ENCODE assay signal across 2 cellular contexts in genomic region chrX:22690116-22690515, GRCh38.
TF ChIP-seq lines count a peak whose summit lies in the region.

No MANE protein-coding gene starts in this region.

TF ChIP-seq in A549, 52 proteins besides CTCF, POLR2A, EP300 and RAD21 (continued from another document):
- TF ChIP-seq ELK1 (IDR thresholded peaks at IDR 0.05; ENCODE audit: low read depth, low read length) (no peak), FOSL2 (IDR thresholded peaks at IDR 0.05) (no peak), FOSL2 (CRISPR knock-in tag; IDR thresholded peaks at IDR 0.05) (no peak), SMC3 (IDR thresholded peaks at IDR 0.05) (no peak), PHF8 (IDR thresholded peaks at IDR 0.05; ENCODE audit: borderline replicate concordance, low read depth) (no peak), EHMT2 (IDR thresholded peaks at IDR 0.05; ENCODE audit: low read depth) (no peak)

TF ChIP-seq in WTC11, 78 proteins besides CTCF, POLR2A, EP300 and RAD21 (continued from another document):
- TF ChIP-seq ETV6 (CRISPR knock-in tag; IDR thresholded peaks at IDR 0.05) (no peak), GTF2I (CRISPR knock-in tag; conservative IDR thresholded peaks at IDR 0.05) (no peak), ZNF396 (CRISPR knock-in tag; IDR thresholded peaks at IDR 0.05; ENCODE audit: borderline replicate concordance) (no peak), ZBTB43 (CRISPR knock-in tag; IDR thresholded peaks at IDR 0.05) (no peak), OVOL2 (CRISPR knock-in tag; IDR thresholded peaks at IDR 0.05; ENCODE audit: borderline replicate concordance) (no peak), GRHL2 (CRISPR knock-in tag; IDR thresholded peaks at IDR 0.05; ENCODE audit: insufficient replicate concordance, severe bottlenecking) (no peak), ZNF138 (CRISPR knock-in tag; conservative IDR thresholded peaks at IDR 0.05) (no peak), SMAD3 (CRISPR knock-in tag; IDR thresholded peaks at IDR 0.05; ENCODE audit: borderline replicate concordance) (no peak), NFYB (CRISPR knock-in tag; conservative IDR thresholded peaks at IDR 0.05; ENCODE audit: low read depth) (no peak), SP1 (CRISPR knock-in tag; conservative IDR thresholded peaks at IDR 0.05) (no peak)
- TF ChIP-seq, protein P1, sequence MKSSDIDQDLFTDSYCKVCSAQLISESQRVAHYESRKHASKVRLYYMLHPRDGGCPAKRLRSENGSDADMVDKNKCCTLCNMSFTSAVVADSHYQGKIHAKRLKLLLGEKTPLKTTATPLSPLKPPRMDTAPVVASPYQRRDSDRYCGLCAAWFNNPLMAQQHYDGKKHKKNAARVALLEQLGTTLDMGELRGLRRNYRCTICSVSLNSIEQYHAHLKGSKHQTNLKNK (CRISPR knock-in tag; IDR thresholded peaks at IDR 0.05) = no peak
- TF ChIP-seq, protein P2, sequence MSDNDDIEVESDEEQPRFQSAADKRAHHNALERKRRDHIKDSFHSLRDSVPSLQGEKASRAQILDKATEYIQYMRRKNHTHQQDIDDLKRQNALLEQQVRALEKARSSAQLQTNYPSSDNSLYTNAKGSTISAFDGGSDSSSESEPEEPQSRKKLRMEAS (CRISPR knock-in tag; IDR thresholded peaks at IDR 0.05) = no peak
